Comparison of ENCODE assay signal across 17 cellular contexts in the genomic region with DNA sequence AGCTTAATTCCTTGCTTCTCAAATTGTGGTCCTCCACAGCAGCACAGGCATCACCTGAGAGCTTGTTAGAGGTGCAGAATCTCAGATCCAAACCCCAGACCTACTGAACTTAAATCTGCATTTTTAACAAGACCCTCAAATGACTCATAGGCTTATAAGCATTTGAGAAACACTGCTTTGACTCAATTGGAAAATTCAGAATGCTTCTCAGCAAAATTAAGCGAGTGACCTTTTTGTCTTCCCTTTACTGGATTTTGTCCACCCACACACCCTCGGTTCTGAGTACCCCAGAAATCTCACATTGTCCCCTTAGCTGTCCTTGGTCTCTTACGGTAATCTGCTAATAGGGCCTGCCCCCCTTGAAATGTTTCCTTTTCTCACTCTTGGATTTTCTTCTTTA. TPM values are rescaled to one million over a fixed set of nuclear protein-coding genes. Genes with fewer than 3 reads are reported as not detected.
"Had no signal": no experiment of that assay in that cellular context is flagged by ENCODE, and none has a peak within 500 bp of the region (broad histone marks: within the 10 kb centered on the region; RNA-seq: fewer than 3 reads in every experiment).

No MANE protein-coding gene starts in this region.

- ATAC-seq: activated T-cell treated with anti-CD3 and anti-CD28 coated beads, Interleukin-2, amount 50 U/mL, for 72 hours; left lung; natural killer cell; T-cell had no signal

- DNase-seq: activated CD4-positive, alpha-beta memory T cell treated with anti-CD3 and anti-CD28 coated beads, Interleukin-2, amount 10 ng/mL, durations not matched to agents 7 days and 5 days; activated CD8-positive, alpha-beta memory T cell treated with anti-CD3 and anti-CD28 coated beads, Interleukin-2, amount 50 U/mL, for 48 hours; activated T-cell treated with anti-CD3 and anti-CD28 coated beads, Interleukin-2, amount 50 U/mL, for 72 hours; aorta; cortex of kidney; effector CD4-positive, alpha-beta T cell; esophagus squamous epithelium; hippocampal formation; left lung; natural killer cell; stimulated activated CD4-positive, alpha-beta T cell treated with anti-CD3 and anti-CD28 coated beads, Interleukin-2, amount 100 ng/mL, for 48 hours; stimulated activated naive CD4-positive, alpha-beta T cell treated with Interleukin-2 at 50 U/mL for 16 hours; T-cell; T1000; upper lobe of left lung had no signal

- H3K27ac Mint-ChIP-seq: activated CD4-positive, alpha-beta memory T cell treated with anti-CD3 and anti-CD28 coated beads, Interleukin-2, amount 10 ng/mL, durations not matched to agents 7 days and 5 days; activated T-cell treated with anti-CD3 and anti-CD28 coated beads, Interleukin-2, amount 50 U/mL, for 72 hours; natural killer cell; T-cell had no signal

- H3K9me3 Mint-ChIP-seq: activated CD4-positive, alpha-beta memory T cell treated with anti-CD3 and anti-CD28 coated beads, Interleukin-2, amount 10 ng/mL, durations not matched to agents 7 days and 5 days; activated T-cell treated with anti-CD3 and anti-CD28 coated beads, Interleukin-2, amount 50 U/mL, for 72 hours; natural killer cell; T-cell had no signal

- H3K4me3 Mint-ChIP-seq: activated CD4-positive, alpha-beta memory T cell treated with anti-CD3 and anti-CD28 coated beads, Interleukin-2, amount 10 ng/mL, durations not matched to agents 7 days and 5 days; activated T-cell treated with anti-CD3 and anti-CD28 coated beads, Interleukin-2, amount 50 U/mL, for 72 hours; natural killer cell; T-cell had no signal

- H3K36me3 Mint-ChIP-seq: natural killer cell, T-cell had no signal

- H3K27me3 Mint-ChIP-seq: activated CD4-positive, alpha-beta memory T cell treated with anti-CD3 and anti-CD28 coated beads, Interleukin-2, amount 10 ng/mL, durations not matched to agents 7 days and 5 days; T-cell had no signal

- H3K4me3 ChIP-seq: esophagus squamous epithelium, left lung, upper lobe of left lung had no signal

- H3K4me1 Mint-ChIP-seq: natural killer cell, T-cell had no signal

RNA-seq across cellular contexts. Expression of gene CD80, which starts 17.9 kb away (rescaled TPM):
- total RNA-seq: fibroblast of villous mesenchyme had no signal

RNA-seq across cellular contexts. Expression of gene PLA1A, which starts 56.1 kb away (rescaled TPM):
- total RNA-seq: fibroblast of villous mesenchyme, skeletal muscle tissue, T-cell had no signal
